8 cellular contexts compared by ENCODE assay signal in the genomic region with DNA sequence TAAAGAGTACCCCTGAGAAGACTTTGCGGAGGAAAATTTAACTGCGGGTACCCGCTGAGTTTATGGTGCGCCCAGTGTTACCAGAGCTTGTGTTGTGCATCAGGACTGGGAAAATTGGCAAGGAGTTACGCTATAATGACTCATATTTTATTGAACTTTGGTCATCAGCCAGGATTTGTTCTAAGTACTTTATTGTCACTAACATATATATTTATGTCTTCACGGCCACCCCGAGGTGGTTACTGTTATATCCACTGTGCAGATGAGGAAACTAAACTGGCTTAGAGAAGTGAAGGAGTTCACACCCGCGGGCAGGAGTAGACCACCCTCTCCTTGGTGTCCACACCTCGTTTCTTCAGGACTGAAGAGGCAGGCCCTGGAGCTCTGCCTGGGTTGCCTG. TPM values are rescaled to one million over a fixed set of nuclear protein-coding genes. Genes with fewer than 3 reads are reported as not detected.
DNase-seq lines count a peak whose midpoint lies in the region; ATAC-seq and TF ChIP-seq lines count a peak whose summit lies in the region.

No MANE protein-coding gene starts in this region.

- ATAC-seq in stimulated activated naive CD8-positive, alpha-beta T cell treated with anti-CD3 and anti-CD28 coated beads, Interleukin-15, Interleukin-2, amounts not matched to agents 100 U/mL and 50 U/mL, for 24 hours: no peak
- ATAC-seq in natural killer cell (no peak), GM18511 (IDR thresholded peaks at IDR 0.05; ENCODE audit: unreplicated experiment) (no peak)

- peaks cover 25% of the 10 kb centered on the region for H3K4me1 Mint-ChIP-seq in stimulated activated naive CD8-positive, alpha-beta T cell treated with anti-CD3 and anti-CD28 coated beads, Interleukin-15, Interleukin-2, amounts not matched to agents 100 ng/mL and 50 ng/mL, for 24 hours (ENCODE audit: low read depth)
- peaks cover 20 to 33% of the 10 kb centered on the region in 2 donors for H3K4me1 Mint-ChIP-seq in natural killer cell

- H3K4me3 ChIP-seq in epithelial cell of esophagus (ENCODE audit: low read length): peak overlapping the region; percentile 76

- peak overlapping the region; percentile 84 for H3K4me3 Mint-ChIP-seq in stimulated activated naive CD8-positive, alpha-beta T cell treated with anti-CD3 and anti-CD28 coated beads, Interleukin-15, Interleukin-2, amounts not matched to agents 100 ng/mL and 50 ng/mL, for 24 hours
- H3K4me3 Mint-ChIP-seq in natural killer cell: peak overlapping the region; percentile 93

- no peak for DNase-seq in stimulated activated naive CD8-positive, alpha-beta T cell treated with anti-CD3 and anti-CD28 coated beads, Interleukin-15, Interleukin-2, amounts not matched to agents 100 U/mL and 50 U/mL, for 24 hours
- peak; percentile 15 for DNase-seq in SKM-1 (lab: John Stamatoyannopoulos, UW; ENCODE audit: unreplicated experiment)
- peak; percentile 79 for DNase-seq in epithelial cell of esophagus (ENCODE audit: low read depth)
- DNase-seq in natural killer cell: no peak
- DNase-seq in central memory CD4-positive, alpha-beta T cell: no peak
- DNase-seq in stimulated activated CD4-positive, alpha-beta T cell treated with anti-CD3 and anti-CD28 coated beads, Interleukin-2, amount 100 ng/mL, for 24 hours: no peak

- H3K9me3 Mint-ChIP-seq in stimulated activated naive CD8-positive, alpha-beta T cell treated with anti-CD3 and anti-CD28 coated beads, Interleukin-15, Interleukin-2, amounts not matched to agents 100 ng/mL and 50 ng/mL, for 24 hours: no peaks in the 10 kb centered on the region
- H3K9me3 Mint-ChIP-seq in natural killer cell: no peaks in the 10 kb centered on the region

- H3K27ac Mint-ChIP-seq in stimulated activated naive CD8-positive, alpha-beta T cell treated with anti-CD3 and anti-CD28 coated beads, Interleukin-15, Interleukin-2, amounts not matched to agents 100 ng/mL and 50 ng/mL, for 24 hours: peak overlapping the region; percentile 88
- peak overlapping the region; percentile 79 to 95 for H3K27ac Mint-ChIP-seq in natural killer cell

- TF ChIP-seq CTCF in epithelial cell of esophagus (IDR thresholded peaks at IDR 0.05; ENCODE audit: insufficient read depth, low read depth, low read length, missing control alignments): no peak
- TF ChIP-seq CTCF in natural killer cell (IDR thresholded peaks at IDR 0.05): no peak

- H3K27me3 Mint-ChIP-seq in stimulated activated naive CD8-positive, alpha-beta T cell treated with anti-CD3 and anti-CD28 coated beads, Interleukin-15, Interleukin-2, amounts not matched to agents 100 ng/mL and 50 ng/mL, for 24 hours: no peaks in the 10 kb centered on the region
- peaks cover 0 to 3% of the 10 kb centered on the region in 2 donors for H3K27me3 Mint-ChIP-seq in natural killer cell (ENCODE audit: low read depth in 2 of 2)

- no peaks in the 10 kb centered on the region for H3K36me3 Mint-ChIP-seq in stimulated activated naive CD8-positive, alpha-beta T cell treated with anti-CD3 and anti-CD28 coated beads, Interleukin-15, Interleukin-2, amounts not matched to agents 100 ng/mL and 50 ng/mL, for 24 hours (ENCODE audit: low read depth)
- H3K36me3 Mint-ChIP-seq in natural killer cell: peaks cover 5% of the 10 kb centered on the region

- intact Hi-C loops in natural killer cell (cut with micrococcal nuclease): loop anchor here (2.0 kb wide), 1 partner anchor 30 kb away; no protein-coding TSS in a partner anchor

RNA-seq across cellular contexts. Expression of a gene that starts 0.7 kb away (rescaled TPM):
- 10 to 100 TPM; 16.3 to 32.1 (median 31.9) TPM for total RNA-seq in natural killer cell

RNA-seq across cellular contexts. Expression of a gene that starts 19.0 kb away (rescaled TPM):
- total RNA-seq in natural killer cell: not detected

RNA-seq across cellular contexts. Expression of a gene that starts 28.7 kb away (rescaled TPM):
- 10 to 100 TPM; 44.2 to 50.3 (median 45.8) TPM for total RNA-seq in natural killer cell

Comparison
In these comparisons a context has a peak if more than half of its experiments do, and no peak if none do; other contexts are left out.
1. DNase-seq: peak in SKM-1 (single experiment) and epithelial cell of esophagus (single experiment); none in stimulated activated naive CD8-positive, alpha-beta T cell treated with anti-CD3 and anti-CD28 coated beads, Interleukin-15, Interleukin-2, amounts not matched to agents 100 U/mL and 50 U/mL, for 24 hours (single experiment), natural killer cell (single experiment), central memory CD4-positive, alpha-beta T cell (single experiment) and stimulated activated CD4-positive, alpha-beta T cell treated with anti-CD3 and anti-CD28 coated beads, Interleukin-2, amount 100 ng/mL, for 24 hours (0 of 2).